In genomic region chr11:128621491-128622136, GRCh38 we compare ENCODE assay signal across 13 cellular contexts. TPM values are rescaled to one million over a fixed set of nuclear protein-coding genes. Genes with fewer than 3 reads are reported as not detected.
DNase-seq lines count a peak whose midpoint lies in the region; ATAC-seq, FAIRE-seq and TF ChIP-seq lines count a peak whose summit lies in the region.
"Had no signal": no experiment of that assay in that cellular context is flagged by ENCODE, and none has a peak within 500 bp of the region (broad histone marks: within the 10 kb centered on the region; RNA-seq: fewer than 3 reads in every experiment).

No MANE protein-coding gene starts in this region.

- dilution Hi-C loops in endothelial cell of umbilical vein (cut with MboI; ENCODE audit: extremely low pct_ligation_motif_present, low sequenced_read_pairs) = no loop called here

- no peak overlapping the region for H2AFZ ChIP-seq in endothelial cell of umbilical vein (ENCODE audit: low read depth, low read length)

- no peaks in the 10 kb centered on the region for H3K9me3 ChIP-seq in endothelial cell of umbilical vein (replicated peaks; ENCODE audit: control insufficient read depth, insufficient read depth, low read length)
- H3K9me3 ChIP-seq: transverse colon had no signal

- no peak overlapping the region for H3K9ac ChIP-seq in endothelial cell of umbilical vein (replicated peaks; ENCODE audit: extremely low read depth, insufficient read depth, low read length)

- no peaks in the 10 kb centered on the region for H3K9me1 ChIP-seq in endothelial cell of umbilical vein (replicated peaks; ENCODE audit: control insufficient read depth, extremely low read depth, insufficient read depth, low read length)

- H4K20me1 ChIP-seq in endothelial cell of umbilical vein (replicated peaks; ENCODE audit: control insufficient read depth, extremely low read depth, insufficient read depth, low read length) = no peaks in the 10 kb centered on the region

- H3K4me2 ChIP-seq in endothelial cell of umbilical vein (ENCODE audit: insufficient read depth, low read length) = no peak overlapping the region

- intact Hi-C loops in endothelial cell of umbilical vein (cut with micrococcal nuclease) = no loop called here

- H3K27ac ChIP-seq in endothelial cell of umbilical vein (ENCODE audit: insufficient read depth, low read depth, low read length) = no peak overlapping the region
- H3K27ac ChIP-seq: transverse colon had no signal

- H3K4me3 ChIP-seq in AG09309 (ENCODE audit: control insufficient read depth, low read depth, low read length) (no peak overlapping the region), endothelial cell of umbilical vein (replicated peaks in 1 of 3; ENCODE audit: insufficient read depth in 1 of 3, low read depth in 1 of 3, low read length in 3 of 3) (no peak overlapping the region)
- H3K4me3 ChIP-seq: transverse colon had no signal

- no peaks in the 10 kb centered on the region for H3K36me3 ChIP-seq in endothelial cell of umbilical vein (ENCODE audit: control insufficient read depth in 2 of 2, extremely low read depth in 1 of 2, insufficient read depth in 2 of 2, low read length in 2 of 2)
- H3K36me3 ChIP-seq: transverse colon had no signal

- peak; percentile 91 for DNase-seq in AG09309 (ENCODE audit: low read depth)
- DNase-seq in LHCN-M2 (ENCODE audit: low read depth) = peak; percentile 75
- DNase-seq in endothelial cell of umbilical vein (ENCODE audit: low read depth, low spot score) = no peak
- DNase-seq in natural killer cell treated with Interleukin-12 subunit alpha and Interleukin-12 subunit beta and Interleukin-15 and Interleukin-18, amount 100 ng/mL, for 72 hours (ENCODE audit: low spot score) = no peak
- no peak for DNase-seq in NCI-H446 treated with DMSO at 0.1 percent for 48 hours (lab: John Stamatoyannopoulos, UW)
- no peak for DNase-seq in stimulated activated CD4-positive, alpha-beta T cell treated with anti-CD3 and anti-CD28 coated beads, Interleukin-4, amount 100 ng/mL, for 24 hours
- no peak for DNase-seq in cerebellum (ENCODE audit: low spot score)
- DNase-seq: activated CD4-positive, alpha-beta T cell treated with anti-CD3 and anti-CD28 coated beads, Interleukin-2, amount 10 ng/mL, durations not matched to agents 7 days and 5 days; left colon; transverse colon had no signal

- H3K79me2 ChIP-seq in endothelial cell of umbilical vein (ENCODE audit: control insufficient read depth, insufficient read depth, low read length) = no peaks in the 10 kb centered on the region

- POLR2A ChIA-PET in endothelial cell of umbilical vein (lab: Charles Lee) = no interaction called here

- no peak overlapping the region for H3K4me3 Mint-ChIP-seq in natural killer cell treated with Interleukin-12 subunit alpha and Interleukin-12 subunit beta and Interleukin-15 and Interleukin-18, amount 100 ng/mL, for 72 hours
- H3K4me3 Mint-ChIP-seq: activated CD4-positive, alpha-beta T cell treated with anti-CD3 and anti-CD28 coated beads, Interleukin-2, amount 10 ng/mL, durations not matched to agents 7 days and 5 days had no signal

- ATAC-seq in natural killer cell treated with Interleukin-12 subunit alpha and Interleukin-12 subunit beta and Interleukin-15 and Interleukin-18, amount 100 ng/mL, for 72 hours = no peak
- no peak for ATAC-seq in HG02588 (IDR thresholded peaks at IDR 0.05; ENCODE audit: unreplicated experiment)
- ATAC-seq: left colon had no signal

- H3K4me1 ChIP-seq in endothelial cell of umbilical vein (ENCODE audit: control insufficient read depth, extremely low read depth, insufficient read depth, low read length) = no peaks in the 10 kb centered on the region

- H3K27me3 Mint-ChIP-seq in natural killer cell treated with Interleukin-12 subunit alpha and Interleukin-12 subunit beta and Interleukin-15 and Interleukin-18, amount 100 ng/mL, for 72 hours = no peaks in the 10 kb centered on the region

- peaks cover 0 to 2% of the 10 kb centered on the region in 2 experiments for H3K27me3 ChIP-seq in endothelial cell of umbilical vein (ENCODE audit: control insufficient read depth in 2 of 2, insufficient read depth in 2 of 2, low read length in 2 of 2)
- H3K27me3 ChIP-seq: transverse colon had no signal

- CTCF ChIA-PET in endothelial cell of umbilical vein (lab: Charles Lee) = interaction anchor here (0.7 kb wide), 1 partner anchor 47 kb away, joined by 3 read pairs; no protein-coding TSS in a partner anchor

- H3K9me3 Mint-ChIP-seq in natural killer cell treated with Interleukin-12 subunit alpha and Interleukin-12 subunit beta and Interleukin-15 and Interleukin-18, amount 100 ng/mL, for 72 hours = no peaks in the 10 kb centered on the region
- H3K9me3 Mint-ChIP-seq: activated CD4-positive, alpha-beta T cell treated with anti-CD3 and anti-CD28 coated beads, Interleukin-2, amount 10 ng/mL, durations not matched to agents 7 days and 5 days had no signal

- FAIRE-seq in endothelial cell of umbilical vein (lab: Jason Lieb, UNC) = peak; percentile 64
- FAIRE-seq: colon, RCC 7860 had no signal

- peaks cover 66 to 74% of the 10 kb centered on the region in 2 donors for H3K4me1 Mint-ChIP-seq in natural killer cell treated with Interleukin-12 subunit alpha and Interleukin-12 subunit beta and Interleukin-15 and Interleukin-18, amount 100 ng/mL, for 72 hours (ENCODE audit: low read depth in 2 of 2)

- no peak for TF ChIP-seq CTCF in AG09309 (IDR thresholded peaks at IDR 0.05; ENCODE audit: control insufficient read depth, insufficient read depth, low read depth, low read length, missing control alignments)
- TF ChIP-seq CTCF in endothelial cell of umbilical vein (IDR thresholded peaks at IDR 0.05; ENCODE audit: extremely low read depth in 1 of 2, insufficient read depth in 1 of 2, low read depth in 1 of 2, low read length in 2 of 2) = no peak

- H3K27ac Mint-ChIP-seq in natural killer cell treated with Interleukin-12 subunit alpha and Interleukin-12 subunit beta and Interleukin-15 and Interleukin-18, amount 100 ng/mL, for 72 hours = peak overlapping the region; percentile 95 to 97
- H3K27ac Mint-ChIP-seq: activated CD4-positive, alpha-beta T cell treated with anti-CD3 and anti-CD28 coated beads, Interleukin-2, amount 10 ng/mL, durations not matched to agents 7 days and 5 days had no signal

- H3K36me3 Mint-ChIP-seq in natural killer cell treated with Interleukin-12 subunit alpha and Interleukin-12 subunit beta and Interleukin-15 and Interleukin-18, amount 100 ng/mL, for 72 hours = no peaks in the 10 kb centered on the region

- no TSS peak for BruUV-seq in endothelial cell of umbilical vein (replicated peaks; lab: Mats Ljungman, UMichigan)

- no peak for TF ChIP-seq POLR2A in endothelial cell of umbilical vein (IDR thresholded peaks at IDR 0.05; ENCODE audit: low read depth, low read length)

TF ChIP-seq in endothelial cell of umbilical vein, 7 proteins besides CTCF, POLR2A, EP300 and RAD21:
- TF ChIP-seq POLR2AphosphoS5 (IDR thresholded peaks at IDR 0.05; ENCODE audit: insufficient read depth, low read depth, low read length) = no peak
- no peak for TF ChIP-seq JUN (IDR thresholded peaks at IDR 0.05; ENCODE audit: borderline replicate concordance, insufficient read depth, insufficient read length, low read depth)
- TF ChIP-seq MAX (IDR thresholded peaks at IDR 0.05; ENCODE audit: insufficient read depth, insufficient read length) = no peak
- TF ChIP-seq EZH2 (IDR thresholded peaks at IDR 0.05; ENCODE audit: borderline replicate concordance, low read depth, low read length, severe bottlenecking) = no peak
- TF ChIP-seq GATA2 (IDR thresholded peaks at IDR 0.05; ENCODE audit: insufficient read depth, insufficient read length, low read depth, low read length) = no peak
- no peak for TF ChIP-seq MYC (IDR thresholded peaks at IDR 0.05; ENCODE audit: low read depth, low read length)
- no peak for TF ChIP-seq FOS (IDR thresholded peaks at IDR 0.05; ENCODE audit: borderline replicate concordance, insufficient read depth, low read length)

RNA-seq across cellular contexts. Expression of gene ETS1, which starts 34.3 kb away (rescaled TPM):
- total RNA-seq in LHCN-M2 (2014; rRNA removed) = 37.2 and 38.2 TPM in 2 replicates
- 46.5 TPM for polyA plus RNA-seq in LHCN-M2 (2012)
- total RNA-seq in endothelial cell of umbilical vein = 108 and 115 TPM in 2 replicates
- polyA plus RNA-seq in endothelial cell of umbilical vein = 26.7 and 34.2 TPM in 2 replicates
- 33.3 and 34.2 TPM in 2 replicates for polyA plus RNA-seq in endothelial cell of umbilical vein (2011; cell fraction: cytosol; rRNA removed)
- polyA plus RNA-seq in endothelial cell of umbilical vein (2011; cell fraction: nucleus; rRNA removed) = 31.6 and 32.1 TPM in 2 replicates
- 57.6 and 58.6 TPM in 2 replicates for polyA plus RNA-seq in endothelial cell of umbilical vein (2012)
- polyA minus RNA-seq in endothelial cell of umbilical vein = 66.7 and 75.6 TPM in 2 replicates
- polyA minus RNA-seq in endothelial cell of umbilical vein (2011; cell fraction: cytosol; rRNA and poly(A)+ RNA removed) = 3.8 TPM
- polyA minus RNA-seq in endothelial cell of umbilical vein (2011; cell fraction: nucleus; rRNA and poly(A)+ RNA removed) = 73.3 and 89.4 TPM in 2 replicates
- total RNA-seq in natural killer cell treated with Interleukin-12 subunit alpha and Interleukin-12 subunit beta and Interleukin-15 and Interleukin-18, amount 100 ng/mL, for 72 hours = 100 to 1,000 TPM; 521 to 738 TPM
- total RNA-seq in cerebellum = 14.6 TPM

Comparison
In these comparisons a context has a peak if more than half of its experiments do, and no peak if none do; other contexts are left out.
1. DNase-seq: peak in AG09309 (single experiment) and LHCN-M2 (single experiment); none in endothelial cell of umbilical vein (single experiment), natural killer cell treated with Interleukin-12 subunit alpha and Interleukin-12 subunit beta and Interleukin-15 and Interleukin-18, amount 100 ng/mL, for 72 hours (single experiment), NCI-H446 treated with DMSO at 0.1 percent for 48 hours (single experiment), stimulated activated CD4-positive, alpha-beta T cell treated with anti-CD3 and anti-CD28 coated beads, Interleukin-4, amount 100 ng/mL, for 24 hours (single experiment) and cerebellum (single experiment).